In genomic region chr6:16619017-16619416, GRCh38 we compare ENCODE assay signal across 16 cellular contexts.
"Had no signal": no experiment of that assay in that cellular context is flagged by ENCODE, and none has a peak within 500 bp of the region (broad histone marks: within the 10 kb centered on the region; RNA-seq: fewer than 3 reads in every experiment).

No MANE protein-coding gene starts in this region.

- H3K27me3 Mint-ChIP-seq: activated CD4-positive, alpha-beta T cell treated with anti-CD3 and anti-CD28 coated beads, Interleukin-2, amount 10 ng/mL, durations not matched to agents 7 days and 5 days; activated T-cell treated with anti-CD3 and anti-CD28 coated beads, Interleukin-2, amount 50 U/mL, for 24 hours; progenitor cell of endocrine pancreas; stimulated activated naive B cell treated with anti-CD40 and anti-IgM and Interleukin-4, amounts not matched to agents 10 μg/mL and 1 μg/mL and 100 μg/mL, for 72 hours had no signal

- H3K27ac Mint-ChIP-seq: activated CD4-positive, alpha-beta T cell treated with anti-CD3 and anti-CD28 coated beads, Interleukin-2, amount 10 ng/mL, durations not matched to agents 7 days and 5 days; activated naive CD4-positive, alpha-beta T cell treated with anti-CD3 and anti-CD28 coated beads, Interleukin-2, amount 50 U/mL, for 72 hours; progenitor cell of endocrine pancreas; stimulated activated naive B cell treated with anti-CD40 and anti-IgM and Interleukin-4, amounts not matched to agents 10 μg/mL and 1 μg/mL and 100 μg/mL, for 72 hours had no signal

- DNase-seq: activated CD4-positive, alpha-beta T cell treated with anti-CD3 and anti-CD28 coated beads, Interleukin-2, amount 10 ng/mL, durations not matched to agents 7 days and 5 days; activated CD4-positive, CD25-positive, alpha-beta regulatory T cell; activated effector memory CD4-positive, alpha-beta T cell treated with anti-CD3 and anti-CD28 coated beads, Interleukin-2, amount 50 U/mL, for 16 hours; activated T-cell treated with anti-CD3 and anti-CD28 coated beads, Interleukin-2, amount 50 U/mL, for 24 hours; effector CD4-positive, alpha-beta T cell; kidney; right lobe of liver; spleen; stimulated activated CD4-positive, alpha-beta T cell treated with anti-CD3 and anti-CD28 coated beads, Interleukin-1b, Interleukin-23, amount 100 ng/mL, for 48 hours; stimulated activated naive B cell treated with anti-CD40 and anti-IgM and Interleukin-4, amounts not matched to agents 10 μg/mL and 1 μg/mL and 100 μg/mL, for 72 hours had no signal

- H3K27ac ChIP-seq: hepatocyte, neutrophil, right lobe of liver, SK-N-MC, tibial nerve had no signal

- H3K9me3 Mint-ChIP-seq: activated CD4-positive, alpha-beta T cell treated with anti-CD3 and anti-CD28 coated beads, Interleukin-2, amount 10 ng/mL, durations not matched to agents 7 days and 5 days; activated T-cell treated with anti-CD3 and anti-CD28 coated beads, Interleukin-2, amount 50 U/mL, for 24 hours had no signal

- H3K4me3 ChIP-seq: hepatocyte, right lobe of liver, SK-N-MC, spleen, tibial nerve had no signal

- ATAC-seq: activated naive CD4-positive, alpha-beta T cell treated with anti-CD3 and anti-CD28 coated beads, Interleukin-2, amount 50 U/mL, for 72 hours; right lobe of liver; stimulated activated naive B cell treated with anti-CD40 and anti-IgM and Interleukin-4, amounts not matched to agents 10 μg/mL and 1 μg/mL and 100 μg/mL, for 72 hours had no signal

- H3K4me3 Mint-ChIP-seq: activated CD4-positive, alpha-beta T cell treated with anti-CD3 and anti-CD28 coated beads, Interleukin-2, amount 10 ng/mL, durations not matched to agents 7 days and 5 days; activated T-cell treated with anti-CD3 and anti-CD28 coated beads, Interleukin-2, amount 50 U/mL, for 24 hours; stimulated activated naive B cell treated with anti-CD40 and anti-IgM and Interleukin-4, amounts not matched to agents 10 μg/mL and 1 μg/mL and 100 μg/mL, for 72 hours had no signal
